1 cellular context compared by ENCODE assay signal in genomic region chr12:54991161-54991991, GRCh38.
TF ChIP-seq lines count a peak whose summit lies in the region.

No MANE protein-coding gene starts in this region.

TF ChIP-seq in GM12878, 131 proteins besides CTCF, POLR2A, EP300 and RAD21 (continues in another document):
- TF ChIP-seq CBX5 (IDR thresholded peaks at IDR 0.05; ENCODE audit: low read depth) (no peak), JUND (IDR thresholded peaks at IDR 0.05; ENCODE audit: low read depth, low read length) (no peak), BCL3 (IDR thresholded peaks at IDR 0.05; ENCODE audit: borderline replicate concordance, insufficient read depth, low read depth, low read length, poor library complexity, severe bottlenecking) (peak; percentile 25), KLF5 (IDR thresholded peaks at IDR 0.05; ENCODE audit: partially characterized antibody) (no peak), POU2F2 (IDR thresholded peaks at IDR 0.05; ENCODE audit: borderline replicate concordance, low read depth, low read length) (0 out of 3 replicates have a peak, but pooled peaks have one; percentile 42), IKZF1 (conservative IDR thresholded peaks at IDR 0.05) (peak; percentile 78), ETV6 (conservative IDR thresholded peaks at IDR 0.05 in 1 of 2, IDR thresholded peaks at IDR 0.05 in 1 of 2; ENCODE audit: borderline replicate concordance in 1 of 2, low read depth in 1 of 2) (peak in 1 of 2 experiments; percentile 85; a peak in 2 of 4 replicates), CHD2 (IDR thresholded peaks at IDR 0.05; ENCODE audit: borderline replicate concordance, low read depth, low read length) (no peak), SREBF1 (IDR thresholded peaks at IDR 0.05; ENCODE audit: low read length) (no peak), SRF (IDR thresholded peaks at IDR 0.05; ENCODE audit: low read depth in 2 of 2, low read length in 2 of 2) (no peak), FOXK2 (IDR thresholded peaks at IDR 0.05) (no peak), TCF12 (IDR thresholded peaks at IDR 0.05; ENCODE audit: low read depth, low read length) (peak; percentile 70), CBFB (IDR thresholded peaks at IDR 0.05; ENCODE audit: low read depth) (no peak), MYB (IDR thresholded peaks at IDR 0.05; ENCODE audit: borderline replicate concordance, low read depth, low read length) (no peak), HSF1 (IDR thresholded peaks at IDR 0.05; ENCODE audit: low read depth, low read length) (no peak), NR2F1 (conservative IDR thresholded peaks at IDR 0.05) (no peak), TCF7 (IDR thresholded peaks at IDR 0.05; ENCODE audit: borderline replicate concordance) (no peak), POLR2AphosphoS2 (IDR thresholded peaks at IDR 0.05; ENCODE audit: low read depth, low read length) (no peak), NBN (IDR thresholded peaks at IDR 0.05) (0 out of 2 replicates have a peak, but pooled peaks have one; percentile 26), HDGF (IDR thresholded peaks at IDR 0.05) (no peak), RUNX3 (IDR thresholded peaks at IDR 0.05; ENCODE audit: low read length) (peak; percentile 60), GABPA (IDR thresholded peaks at IDR 0.05; ENCODE audit: low read depth) (no peak), RBBP5 (conservative IDR thresholded peaks at IDR 0.05) (no peak), RCOR1 (conservative IDR thresholded peaks at IDR 0.05; ENCODE audit: low read depth, low read length) (no peak), ZSCAN29 (IDR thresholded peaks at IDR 0.05) (no peak), MTA2 (IDR thresholded peaks at IDR 0.05; ENCODE audit: low read depth) (peak; percentile 9; the same call in 1 of the 2 replicates), SPI1 (IDR thresholded peaks at IDR 0.05; ENCODE audit: borderline replicate concordance, insufficient read depth, low read depth, low read length) (0 out of 2 replicates have a peak, but pooled peaks have one; percentile 16), ZNF217 (IDR thresholded peaks at IDR 0.05) (0 out of 2 replicates have a peak, but pooled peaks have one; percentile 42), BRCA1 (IDR thresholded peaks at IDR 0.05; ENCODE audit: low read depth, low read length) (no peak), SUZ12 (IDR thresholded peaks at IDR 0.05; ENCODE audit: unreplicated experiment) (no peak), NFXL1 (IDR thresholded peaks at IDR 0.05; ENCODE audit: borderline replicate concordance) (no peak), EED (IDR thresholded peaks at IDR 0.05; ENCODE audit: low read depth) (peak; percentile 93), POLR2AphosphoS5 (IDR thresholded peaks at IDR 0.05; ENCODE audit: low read length) (no peak; the same call in 1 of the 2 replicates), HDAC6 (IDR thresholded peaks at IDR 0.05; ENCODE audit: unreplicated experiment) (no peak), EZH2 (IDR thresholded peaks at IDR 0.05; ENCODE audit: borderline replicate concordance, control insufficient read depth, low read depth, low read length) (no peak), IRF5 (IDR thresholded peaks at IDR 0.05; ENCODE audit: borderline replicate concordance) (no peak), ZNF622 (IDR thresholded peaks at IDR 0.05) (no peak)
- TF ChIP-seq, protein P1, sequence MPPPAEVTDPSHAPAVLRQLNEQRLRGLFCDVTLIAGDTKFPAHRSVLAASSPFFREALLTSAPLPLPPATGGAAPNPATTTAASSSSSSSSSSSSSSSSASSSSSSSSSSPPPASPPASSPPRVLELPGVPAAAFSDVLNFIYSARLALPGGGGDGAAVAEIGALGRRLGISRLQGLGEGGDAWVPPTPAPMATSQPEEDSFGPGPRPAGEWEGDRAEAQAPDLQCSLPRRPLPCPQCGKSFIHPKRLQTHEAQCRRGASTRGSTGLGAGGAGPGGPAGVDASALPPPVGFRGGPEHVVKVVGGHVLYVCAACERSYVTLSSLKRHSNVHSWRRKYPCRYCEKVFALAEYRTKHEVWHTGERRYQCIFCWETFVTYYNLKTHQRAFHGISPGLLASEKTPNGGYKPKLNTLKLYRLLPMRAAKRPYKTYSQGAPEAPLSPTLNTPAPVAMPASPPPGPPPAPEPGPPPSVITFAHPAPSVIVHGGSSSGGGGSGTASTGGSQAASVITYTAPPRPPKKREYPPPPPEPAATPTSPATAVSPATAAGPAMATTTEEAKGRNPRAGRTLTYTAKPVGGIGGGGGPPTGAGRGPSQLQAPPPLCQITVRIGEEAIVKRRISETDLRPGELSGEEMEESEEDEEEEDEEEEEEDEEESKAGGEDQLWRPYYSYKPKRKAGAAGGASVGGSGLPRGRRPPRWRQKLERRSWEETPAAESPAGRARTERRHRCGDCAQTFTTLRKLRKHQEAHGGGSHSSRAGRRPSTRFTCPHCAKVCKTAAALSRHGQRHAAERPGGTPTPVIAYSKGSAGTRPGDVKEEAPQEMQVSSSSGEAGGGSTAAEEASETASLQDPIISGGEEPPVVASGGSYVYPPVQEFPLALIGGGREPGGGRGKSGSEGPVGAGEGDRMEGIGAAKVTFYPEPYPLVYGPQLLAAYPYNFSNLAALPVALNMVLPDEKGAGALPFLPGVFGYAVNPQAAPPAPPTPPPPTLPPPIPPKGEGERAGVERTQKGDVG (CRISPR knock-in tag; IDR thresholded peaks at IDR 0.05) = no peak
- TF ChIP-seq, protein P2, sequence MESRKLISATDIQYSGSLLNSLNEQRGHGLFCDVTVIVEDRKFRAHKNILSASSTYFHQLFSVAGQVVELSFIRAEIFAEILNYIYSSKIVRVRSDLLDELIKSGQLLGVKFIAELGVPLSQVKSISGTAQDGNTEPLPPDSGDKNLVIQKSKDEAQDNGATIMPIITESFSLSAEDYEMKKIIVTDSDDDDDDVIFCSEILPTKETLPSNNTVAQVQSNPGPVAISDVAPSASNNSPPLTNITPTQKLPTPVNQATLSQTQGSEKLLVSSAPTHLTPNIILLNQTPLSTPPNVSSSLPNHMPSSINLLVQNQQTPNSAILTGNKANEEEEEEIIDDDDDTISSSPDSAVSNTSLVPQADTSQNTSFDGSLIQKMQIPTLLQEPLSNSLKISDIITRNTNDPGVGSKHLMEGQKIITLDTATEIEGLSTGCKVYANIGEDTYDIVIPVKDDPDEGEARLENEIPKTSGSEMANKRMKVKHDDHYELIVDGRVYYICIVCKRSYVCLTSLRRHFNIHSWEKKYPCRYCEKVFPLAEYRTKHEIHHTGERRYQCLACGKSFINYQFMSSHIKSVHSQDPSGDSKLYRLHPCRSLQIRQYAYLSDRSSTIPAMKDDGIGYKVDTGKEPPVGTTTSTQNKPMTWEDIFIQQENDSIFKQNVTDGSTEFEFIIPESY (IDR thresholded peaks at IDR 0.05) = 0 out of 2 replicates have a peak, but pooled peaks have one; percentile 24
- TF ChIP-seq, protein P3, sequence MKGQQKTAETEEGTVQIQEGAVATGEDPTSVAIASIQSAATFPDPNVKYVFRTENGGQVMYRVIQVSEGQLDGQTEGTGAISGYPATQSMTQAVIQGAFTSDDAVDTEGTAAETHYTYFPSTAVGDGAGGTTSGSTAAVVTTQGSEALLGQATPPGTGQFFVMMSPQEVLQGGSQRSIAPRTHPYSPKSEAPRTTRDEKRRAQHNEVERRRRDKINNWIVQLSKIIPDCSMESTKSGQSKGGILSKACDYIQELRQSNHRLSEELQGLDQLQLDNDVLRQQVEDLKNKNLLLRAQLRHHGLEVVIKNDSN (IDR thresholded peaks at IDR 0.05; ENCODE audit: borderline replicate concordance, extremely low read length, insufficient read depth, low read depth, low read length) = no peak
- TF ChIP-seq, protein P4, sequence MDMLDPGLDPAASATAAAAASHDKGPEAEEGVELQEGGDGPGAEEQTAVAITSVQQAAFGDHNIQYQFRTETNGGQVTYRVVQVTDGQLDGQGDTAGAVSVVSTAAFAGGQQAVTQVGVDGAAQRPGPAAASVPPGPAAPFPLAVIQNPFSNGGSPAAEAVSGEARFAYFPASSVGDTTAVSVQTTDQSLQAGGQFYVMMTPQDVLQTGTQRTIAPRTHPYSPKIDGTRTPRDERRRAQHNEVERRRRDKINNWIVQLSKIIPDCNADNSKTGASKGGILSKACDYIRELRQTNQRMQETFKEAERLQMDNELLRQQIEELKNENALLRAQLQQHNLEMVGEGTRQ (IDR thresholded peaks at IDR 0.05; ENCODE audit: borderline replicate concordance, low read depth, low read length) = no peak
- TF ChIP-seq, protein P5, sequence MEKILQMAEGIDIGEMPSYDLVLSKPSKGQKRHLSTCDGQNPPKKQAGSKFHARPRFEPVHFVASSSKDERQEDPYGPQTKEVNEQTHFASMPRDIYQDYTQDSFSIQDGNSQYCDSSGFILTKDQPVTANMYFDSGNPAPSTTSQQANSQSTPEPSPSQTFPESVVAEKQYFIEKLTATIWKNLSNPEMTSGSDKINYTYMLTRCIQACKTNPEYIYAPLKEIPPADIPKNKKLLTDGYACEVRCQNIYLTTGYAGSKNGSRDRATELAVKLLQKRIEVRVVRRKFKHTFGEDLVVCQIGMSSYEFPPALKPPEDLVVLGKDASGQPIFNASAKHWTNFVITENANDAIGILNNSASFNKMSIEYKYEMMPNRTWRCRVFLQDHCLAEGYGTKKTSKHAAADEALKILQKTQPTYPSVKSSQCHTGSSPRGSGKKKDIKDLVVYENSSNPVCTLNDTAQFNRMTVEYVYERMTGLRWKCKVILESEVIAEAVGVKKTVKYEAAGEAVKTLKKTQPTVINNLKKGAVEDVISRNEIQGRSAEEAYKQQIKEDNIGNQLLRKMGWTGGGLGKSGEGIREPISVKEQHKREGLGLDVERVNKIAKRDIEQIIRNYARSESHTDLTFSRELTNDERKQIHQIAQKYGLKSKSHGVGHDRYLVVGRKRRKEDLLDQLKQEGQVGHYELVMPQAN (conservative IDR thresholded peaks at IDR 0.05) = no peak
- TF ChIP-seq, protein P6, sequence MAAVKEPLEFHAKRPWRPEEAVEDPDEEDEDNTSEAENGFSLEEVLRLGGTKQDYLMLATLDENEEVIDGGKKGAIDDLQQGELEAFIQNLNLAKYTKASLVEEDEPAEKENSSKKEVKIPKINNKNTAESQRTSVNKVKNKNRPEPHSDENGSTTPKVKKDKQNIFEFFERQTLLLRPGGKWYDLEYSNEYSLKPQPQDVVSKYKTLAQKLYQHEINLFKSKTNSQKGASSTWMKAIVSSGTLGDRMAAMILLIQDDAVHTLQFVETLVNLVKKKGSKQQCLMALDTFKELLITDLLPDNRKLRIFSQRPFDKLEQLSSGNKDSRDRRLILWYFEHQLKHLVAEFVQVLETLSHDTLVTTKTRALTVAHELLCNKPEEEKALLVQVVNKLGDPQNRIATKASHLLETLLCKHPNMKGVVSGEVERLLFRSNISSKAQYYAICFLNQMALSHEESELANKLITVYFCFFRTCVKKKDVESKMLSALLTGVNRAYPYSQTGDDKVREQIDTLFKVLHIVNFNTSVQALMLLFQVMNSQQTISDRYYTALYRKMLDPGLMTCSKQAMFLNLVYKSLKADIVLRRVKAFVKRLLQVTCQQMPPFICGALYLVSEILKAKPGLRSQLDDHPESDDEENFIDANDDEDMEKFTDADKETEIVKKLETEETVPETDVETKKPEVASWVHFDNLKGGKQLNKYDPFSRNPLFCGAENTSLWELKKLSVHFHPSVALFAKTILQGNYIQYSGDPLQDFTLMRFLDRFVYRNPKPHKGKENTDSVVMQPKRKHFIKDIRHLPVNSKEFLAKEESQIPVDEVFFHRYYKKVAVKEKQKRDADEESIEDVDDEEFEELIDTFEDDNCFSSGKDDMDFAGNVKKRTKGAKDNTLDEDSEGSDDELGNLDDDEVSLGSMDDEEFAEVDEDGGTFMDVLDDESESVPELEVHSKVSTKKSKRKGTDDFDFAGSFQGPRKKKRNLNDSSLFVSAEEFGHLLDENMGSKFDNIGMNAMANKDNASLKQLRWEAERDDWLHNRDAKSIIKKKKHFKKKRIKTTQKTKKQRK (IDR thresholded peaks at IDR 0.05; ENCODE audit: low read depth, low read length) = no peak
